13 cellular contexts compared by ENCODE assay signal in genomic region chr7:155546449-155546848, GRCh38. TPM values are rescaled to one million over a fixed set of nuclear protein-coding genes. Genes with fewer than 3 reads are reported as not detected.
A peak's percentile ranks its signal among the peaks of the same experiment; 100 is the strongest.
DNase-seq lines count a peak whose midpoint lies in the region; ATAC-seq and TF ChIP-seq lines count a peak whose summit lies in the region.
"Not testable (repeated sequence)": the region's sequence is repeated elsewhere in the genome, so short reads cannot be mapped to it uniquely, and the experiment has no call there.
"Had no signal": no experiment of that assay in that cellular context is flagged by ENCODE, and none has a peak within 500 bp of the region (broad histone marks: within the 10 kb centered on the region; RNA-seq: fewer than 3 reads in every experiment).

Gene CNPY1, minus strand, starts transcription at chr7:155546559. Its CDS starts 630 bp downstream, at chr7:155545929.

- H3K9me3 Mint-ChIP-seq in MCF 10A (ENCODE audit: unreplicated experiment); neural progenitor cell: not testable (repeated sequence)

- not testable (repeated sequence) for H3K4me2 ChIP-seq in neural progenitor cell

- H3K27ac Mint-ChIP-seq in MCF 10A (ENCODE audit: low read depth, unreplicated experiment), result peak within 1 kb of the TSS; percentile 47
- peak within 1 kb of the TSS; percentile 57 for H3K27ac Mint-ChIP-seq in neural progenitor cell

- H3F3A ChIP-seq in neural progenitor cell (ENCODE audit: low read depth), result not testable (repeated sequence)

- CTCF ChIA-PET in MCF 10A (lab: Yijun Ruan, JAX), result interaction anchor here (0.7 to 0.8 kb wide), 4 partner anchors 15 to 1233 kb away, joined by 3 read pairs; no protein-coding TSS in a partner anchor

- peak; percentile 72 for ATAC-seq in foreskin keratinocyte

- TF ChIP-seq RAD21 in liver (IDR thresholded peaks at IDR 0.05), result peak in 1 of 2 donors; percentile 5

- not testable (repeated sequence) for H3K79me2 ChIP-seq in neural progenitor cell (ENCODE audit: low read depth)

- H3K36me3 ChIP-seq in liver (ENCODE audit: control insufficient read depth in 4 of 4, insufficient read depth in 3 of 4, low read depth in 1 of 4, low read length in 3 of 4); neural progenitor cell: not testable (repeated sequence)

- not testable (repeated sequence) for TF ChIP-seq CTCF in MCF 10A (IDR thresholded peaks at IDR 0.05; ENCODE audit: unreplicated experiment); foreskin keratinocyte (conservative IDR thresholded peaks at IDR 0.05); liver (IDR thresholded peaks at IDR 0.05; ENCODE audit: low read depth, low read length, missing input control); neural progenitor cell (IDR thresholded peaks at IDR 0.05)

- not testable (repeated sequence) for H3K36me3 Mint-ChIP-seq in MCF 10A (ENCODE audit: insufficient read depth, unreplicated experiment); neural progenitor cell

- H3K4me1 Mint-ChIP-seq in MCF 10A (ENCODE audit: insufficient read depth, unreplicated experiment), result not testable (repeated sequence)
- peaks cover 44% of the 10 kb centered on the region for H3K4me1 Mint-ChIP-seq in neural progenitor cell

- H3K4me1 ChIP-seq in foreskin keratinocyte, neural progenitor cell: not testable (repeated sequence)
- H3K4me1 ChIP-seq in liver (ENCODE audit: control insufficient read depth in 4 of 4, insufficient read depth in 4 of 4, low read length in 3 of 4), result peaks cover 0 to 21% (median 7%) of the 10 kb centered on the region in 4 donors

- WGBS in liver, result 56% methylated on average over 1 of the region's 1 CpG

- DNase-seq in HPDE6-E6E7 (ENCODE audit: extremely low spot score) (peak; percentile 60), MCF 10A (ENCODE audit: unreplicated experiment) (peak; percentile 50), foreskin keratinocyte (peak; percentile 44 to 47)
- DNase-seq in cerebellum (ENCODE audit: low spot score); neural progenitor cell (ENCODE audit: low spot score): not testable (repeated sequence)

- H2AFZ ChIP-seq in neural progenitor cell (replicated peaks), result not testable (repeated sequence)

- intact Hi-C loops in MCF 10A (cut with micrococcal nuclease), result not testable (repeated sequence)

- not testable (repeated sequence) for H3K9me3 ChIP-seq in liver (ENCODE audit: control insufficient read depth in 4 of 4, low read length in 3 of 4); neural progenitor cell (ENCODE audit: low read depth)

- peak within 1 kb of the TSS in 1 of 2 donors; percentile 4 for H3K9ac ChIP-seq in liver (ENCODE audit: low read depth in 1 of 2, low read length in 2 of 2)
- H3K9ac ChIP-seq in neural progenitor cell, result not testable (repeated sequence)

- not testable (repeated sequence) for H3K4me3 ChIP-seq in liver (ENCODE audit: low read depth in 1 of 3, low read length in 3 of 3); neural progenitor cell

- BruUV-seq in MCF 10A (replicated peaks; lab: Mats Ljungman, UMichigan), result not testable (repeated sequence)

- not testable (repeated sequence) for H3K27ac ChIP-seq in foreskin keratinocyte, neural progenitor cell
- peak within 1 kb of the TSS; percentile 62 to 87 for H3K27ac ChIP-seq in liver (ENCODE audit: low read depth in 1 of 2, low read length in 2 of 2)

- H4K20me1 ChIP-seq in neural progenitor cell (ENCODE audit: low read depth), result not testable (repeated sequence)

- not testable (repeated sequence) for H3K4me3 Mint-ChIP-seq in MCF 10A (ENCODE audit: unreplicated experiment); neural progenitor cell

- H3K27me3 Mint-ChIP-seq in MCF 10A (ENCODE audit: insufficient read depth, unreplicated experiment); neural progenitor cell (ENCODE audit: insufficient read depth, low read depth): not testable (repeated sequence)

- H3K27me3 ChIP-seq in foreskin keratinocyte; liver (ENCODE audit: control insufficient read depth in 4 of 4, insufficient read depth in 4 of 4, low read length in 3 of 4); neural progenitor cell: not testable (repeated sequence)

- POLR2A ChIA-PET in MCF 10A (lab: Yijun Ruan, JAX), result interaction anchor here (1.0 to 1.1 kb wide), 2 partner anchors 38 to 48 kb away, joined by 3 read pairs; no protein-coding TSS in a partner anchor

RNA-seq across cellular contexts. Expression of gene CNPY1, which starts in this region (rescaled TPM):
- not detected in 2 replicates for total RNA-seq in MCF 10A (2022)
- total RNA-seq in cerebellum, result 19.4 TPM
- not detected in 2 replicates for total RNA-seq in foreskin keratinocyte
- polyA plus RNA-seq in foreskin keratinocyte, result not detected in 2 replicates
- not detected for total RNA-seq in liver
- not detected for polyA plus RNA-seq in liver
- not detected in 2 replicates for total RNA-seq in neural progenitor cell (ENCODE audit: low replicate concordance)
- total RNA-seq: CD4-positive, alpha-beta T cell; CD8-positive, alpha-beta memory T cell; GM12878; GM23248; H1 had no signal
- polyA plus RNA-seq: A549; CD14-positive monocyte; CD8-positive, alpha-beta memory T cell; GM12878; GM23248; H1 had no signal

Comparison
In these comparisons a context has a peak if more than half of its experiments do, and no peak if none do; other contexts are left out.
1. RNA of gene CNPY1 (total RNA-seq): 19.4 TPM in cerebellum (single experiment); not detected in MCF 10A, not detected in foreskin keratinocyte, not detected in liver and not detected in neural progenitor cell; every median in the first group is over 10 times any median in the second.
2. Peak in DNase-seq in MCF 10A; RNA of the gene not detected or under 1 TPM.
3. Peak in DNase-seq and ATAC-seq in foreskin keratinocyte; RNA of the gene not detected or under 1 TPM.